In genomic region chr16:72936408-72936807, GRCh38 we compare ENCODE assay signal across 1 cellular context.
TF ChIP-seq lines count a peak whose summit lies in the region.

No MANE protein-coding gene starts in this region.

TF ChIP-seq in HepG2, 621 proteins besides CTCF, POLR2A, EP300 and RAD21 (continued from another document and continues in another):
- TF ChIP-seq ZNF318 (CRISPR knock-in tag; IDR thresholded peaks at IDR 0.05) (no peak), SMC3 (IDR thresholded peaks at IDR 0.05; ENCODE audit: low read length) (no peak), ZNF407 (CRISPR knock-in tag; IDR thresholded peaks at IDR 0.05; ENCODE audit: not compliant biosample characterization) (no peak), ZNF615 (CRISPR knock-in tag; IDR thresholded peaks at IDR 0.05; ENCODE audit: borderline replicate concordance) (no peak), ZBTB14 (CRISPR knock-in tag; IDR thresholded peaks at IDR 0.05) (no peak), POLR2AphosphoS2 (IDR thresholded peaks at IDR 0.05; ENCODE audit: low read depth, low read length) (no peak), FIP1L1 (IDR thresholded peaks at IDR 0.05; ENCODE audit: borderline replicate concordance, insufficient read depth, low read depth, low read length) (no peak), ZFAT (CRISPR knock-in tag; conservative IDR thresholded peaks at IDR 0.05) (no peak), NCOA1 (CRISPR knock-in tag; IDR thresholded peaks at IDR 0.05) (no peak), TEAD3 (CRISPR knock-in tag; optimal IDR thresholded peaks at IDR 0.05; ENCODE audit: borderline replicate concordance) (no peak), NAIF1 (CRISPR knock-in tag; IDR thresholded peaks at IDR 0.05; ENCODE audit: borderline replicate concordance) (no peak), HNF1B (CRISPR knock-in tag; IDR thresholded peaks at IDR 0.05) (0 out of 2 replicates have a peak, but pooled peaks have one; percentile 6), MTERF4 (CRISPR knock-in tag; IDR thresholded peaks at IDR 0.05) (no peak), ZNF263 (CRISPR knock-in tag; IDR thresholded peaks at IDR 0.05) (no peak), ZNF260 (CRISPR knock-in tag; IDR thresholded peaks at IDR 0.05; ENCODE audit: borderline replicate concordance, low read depth) (no peak), ZBTB7B (CRISPR knock-in tag; IDR thresholded peaks at IDR 0.05) (peak; percentile 44; the same call in 1 of the 2 replicates), SMYD3 (CRISPR knock-in tag; IDR thresholded peaks at IDR 0.05) (no peak)
- TF ChIP-seq, protein P1, sequence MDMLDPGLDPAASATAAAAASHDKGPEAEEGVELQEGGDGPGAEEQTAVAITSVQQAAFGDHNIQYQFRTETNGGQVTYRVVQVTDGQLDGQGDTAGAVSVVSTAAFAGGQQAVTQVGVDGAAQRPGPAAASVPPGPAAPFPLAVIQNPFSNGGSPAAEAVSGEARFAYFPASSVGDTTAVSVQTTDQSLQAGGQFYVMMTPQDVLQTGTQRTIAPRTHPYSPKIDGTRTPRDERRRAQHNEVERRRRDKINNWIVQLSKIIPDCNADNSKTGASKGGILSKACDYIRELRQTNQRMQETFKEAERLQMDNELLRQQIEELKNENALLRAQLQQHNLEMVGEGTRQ (IDR thresholded peaks at IDR 0.05; ENCODE audit: low read depth, low read length), result no peak
- TF ChIP-seq, protein P1 (CRISPR knock-in tag; IDR thresholded peaks at IDR 0.05; ENCODE audit: borderline replicate concordance), result no peak
- TF ChIP-seq, protein P2, sequence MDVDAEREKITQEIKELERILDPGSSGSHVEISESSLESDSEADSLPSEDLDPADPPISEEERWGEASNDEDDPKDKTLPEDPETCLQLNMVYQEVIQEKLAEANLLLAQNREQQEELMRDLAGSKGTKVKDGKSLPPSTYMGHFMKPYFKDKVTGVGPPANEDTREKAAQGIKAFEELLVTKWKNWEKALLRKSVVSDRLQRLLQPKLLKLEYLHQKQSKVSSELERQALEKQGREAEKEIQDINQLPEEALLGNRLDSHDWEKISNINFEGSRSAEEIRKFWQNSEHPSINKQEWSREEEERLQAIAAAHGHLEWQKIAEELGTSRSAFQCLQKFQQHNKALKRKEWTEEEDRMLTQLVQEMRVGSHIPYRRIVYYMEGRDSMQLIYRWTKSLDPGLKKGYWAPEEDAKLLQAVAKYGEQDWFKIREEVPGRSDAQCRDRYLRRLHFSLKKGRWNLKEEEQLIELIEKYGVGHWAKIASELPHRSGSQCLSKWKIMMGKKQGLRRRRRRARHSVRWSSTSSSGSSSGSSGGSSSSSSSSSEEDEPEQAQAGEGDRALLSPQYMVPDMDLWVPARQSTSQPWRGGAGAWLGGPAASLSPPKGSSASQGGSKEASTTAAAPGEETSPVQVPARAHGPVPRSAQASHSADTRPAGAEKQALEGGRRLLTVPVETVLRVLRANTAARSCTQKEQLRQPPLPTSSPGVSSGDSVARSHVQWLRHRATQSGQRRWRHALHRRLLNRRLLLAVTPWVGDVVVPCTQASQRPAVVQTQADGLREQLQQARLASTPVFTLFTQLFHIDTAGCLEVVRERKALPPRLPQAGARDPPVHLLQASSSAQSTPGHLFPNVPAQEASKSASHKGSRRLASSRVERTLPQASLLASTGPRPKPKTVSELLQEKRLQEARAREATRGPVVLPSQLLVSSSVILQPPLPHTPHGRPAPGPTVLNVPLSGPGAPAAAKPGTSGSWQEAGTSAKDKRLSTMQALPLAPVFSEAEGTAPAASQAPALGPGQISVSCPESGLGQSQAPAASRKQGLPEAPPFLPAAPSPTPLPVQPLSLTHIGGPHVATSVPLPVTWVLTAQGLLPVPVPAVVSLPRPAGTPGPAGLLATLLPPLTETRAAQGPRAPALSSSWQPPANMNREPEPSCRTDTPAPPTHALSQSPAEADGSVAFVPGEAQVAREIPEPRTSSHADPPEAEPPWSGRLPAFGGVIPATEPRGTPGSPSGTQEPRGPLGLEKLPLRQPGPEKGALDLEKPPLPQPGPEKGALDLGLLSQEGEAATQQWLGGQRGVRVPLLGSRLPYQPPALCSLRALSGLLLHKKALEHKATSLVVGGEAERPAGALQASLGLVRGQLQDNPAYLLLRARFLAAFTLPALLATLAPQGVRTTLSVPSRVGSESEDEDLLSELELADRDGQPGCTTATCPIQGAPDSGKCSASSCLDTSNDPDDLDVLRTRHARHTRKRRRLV (CRISPR knock-in tag; IDR thresholded peaks at IDR 0.05), result no peak
